In genomic region chr9:105859428-105860091, GRCh38 we compare ENCODE assay signal across 13 cellular contexts.
DNase-seq lines count a peak whose midpoint lies in the region; ATAC-seq and TF ChIP-seq lines count a peak whose summit lies in the region.
"Had no signal": no experiment of that assay in that cellular context is flagged by ENCODE, and none has a peak within 500 bp of the region (broad histone marks: within the 10 kb centered on the region; RNA-seq: fewer than 3 reads in every experiment).

No MANE protein-coding gene starts in this region.

- peak; percentile 5 for DNase-seq in SIG-M5 treated with dmso at 0.1 percent for 504 hours (lab: John Stamatoyannopoulos, UW; ENCODE audit: unreplicated experiment)
- DNase-seq in SIG-M5 (lab: John Stamatoyannopoulos, UW) = no peak
- DNase-seq in WTC11 (ENCODE audit: low spot score) = no peak
- DNase-seq in memory B cell (ENCODE audit: low spot score in 2 of 2) = no peak
- DNase-seq in NCI-H345 (lab: John Stamatoyannopoulos, UW) = no peak
- no peak for DNase-seq in SKM-1 (lab: John Stamatoyannopoulos, UW; ENCODE audit: unreplicated experiment)
- DNase-seq in stimulated activated CD4-positive, alpha-beta T cell treated with anti-CD3 and anti-CD28 coated beads, Interleukin-4, amount 100 ng/mL, for 1 hour = no peak
- DNase-seq: gastrocnemius medialis, HFFc6, NCI-H1105 treated with DMSO at 0.1 percent for 48 hours, NCI-H510A treated with DMSO at 0.1 percent for 48 hours, RPMI8226 had no signal

- POLR2A ChIA-PET in WTC11 (lab: Charles Lee) = no interaction called here

- H3K27ac Mint-ChIP-seq in WTC11 = no peak overlapping the region
- H3K27ac Mint-ChIP-seq in memory B cell = peak overlapping the region; percentile 89
- H3K27ac Mint-ChIP-seq: HFFc6 had no signal

- H3K4me1 Mint-ChIP-seq in WTC11 = peaks cover 5% of the 10 kb centered on the region; the same call in 1 of the 2 replicates
- H3K4me1 Mint-ChIP-seq in memory B cell = peaks cover 15% of the 10 kb centered on the region

- H3K4me3 Mint-ChIP-seq in WTC11 (no peak overlapping the region), memory B cell (peak overlapping the region; percentile 18)
- H3K4me3 Mint-ChIP-seq: HFFc6 had no signal

- H3K9me3 Mint-ChIP-seq in WTC11 (no peaks in the 10 kb centered on the region), memory B cell (peaks cover 13% of the 10 kb centered on the region)

- TF ChIP-seq CTCF in WTC11 (IDR thresholded peaks at IDR 0.05) = no peak

- CTCF ChIA-PET in WTC11 (lab: Charles Lee) = no interaction called here

- no peaks in the 10 kb centered on the region for H3K27me3 Mint-ChIP-seq in WTC11 (ENCODE audit: low read depth)
- H3K27me3 Mint-ChIP-seq in memory B cell = peaks cover 2% of the 10 kb centered on the region

- no peaks in the 10 kb centered on the region for H3K36me3 Mint-ChIP-seq in WTC11
- H3K36me3 Mint-ChIP-seq in memory B cell = peaks cover 6% of the 10 kb centered on the region

- ATAC-seq in HG03342 (IDR thresholded peaks at IDR 0.05; ENCODE audit: unreplicated experiment) (peak; percentile 50), WTC11 (no peak), memory B cell (ENCODE audit: low read depth) (peak; percentile 64)
- ATAC-seq: gastrocnemius medialis had no signal

TF ChIP-seq in WTC11, 78 proteins besides CTCF, POLR2A, EP300 and RAD21:
- TF ChIP-seq ZNF512 (CRISPR knock-in tag; IDR thresholded peaks at IDR 0.05; ENCODE audit: borderline replicate concordance) (peak; percentile 93), GRHL2 (CRISPR knock-in tag; IDR thresholded peaks at IDR 0.05; ENCODE audit: insufficient replicate concordance, severe bottlenecking) (no peak)
